ENCODE assay signal across 12 cellular contexts in the genomic region with DNA sequence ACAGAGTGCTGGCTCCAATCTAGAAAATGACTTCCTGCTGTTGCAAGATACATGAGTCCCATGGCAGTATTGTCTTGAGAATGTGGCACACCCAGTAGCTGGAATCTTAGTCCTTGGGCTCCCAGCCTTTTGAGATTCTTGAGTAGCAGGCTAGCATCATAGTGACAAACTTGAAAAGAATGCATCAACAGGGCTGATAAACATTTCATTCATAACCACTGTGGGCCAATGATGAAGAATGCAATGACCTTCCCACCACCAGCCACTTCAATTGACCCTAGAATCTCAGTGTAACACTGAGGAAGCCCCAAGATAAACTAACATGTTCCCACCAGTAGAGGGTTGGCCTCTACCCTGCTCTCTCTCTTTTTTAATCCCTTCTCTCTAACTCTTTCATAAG.
DNase-seq lines count a peak whose midpoint lies in the region; ATAC-seq and TF ChIP-seq lines count a peak whose summit lies in the region.
"Had no signal": no experiment of that assay in that cellular context is flagged by ENCODE, and none has a peak within 500 bp of the region (broad histone marks: within the 10 kb centered on the region; RNA-seq: fewer than 3 reads in every experiment).

No MANE protein-coding gene starts in this region.

- H3K4me3 ChIP-seq in mammary epithelial cell (replicated peaks in 1 of 3; ENCODE audit: insufficient read depth in 1 of 3, low read depth in 2 of 3, low read length in 3 of 3) = no peak overlapping the region

- no peaks in the 10 kb centered on the region for H3K9me3 ChIP-seq in mammary epithelial cell (replicated peaks; ENCODE audit: insufficient read depth, low read length)

- no peaks in the 10 kb centered on the region for H3K36me3 ChIP-seq in mammary epithelial cell (ENCODE audit: insufficient read depth, low read length)

- no peak overlapping the region for H3K4me2 ChIP-seq in mammary epithelial cell (ENCODE audit: insufficient read depth, low read depth, low read length)

- no peak overlapping the region for H3K27ac Mint-ChIP-seq in effector memory CD8-positive, alpha-beta T cell
- H3K27ac Mint-ChIP-seq: nephron progenitor cell had no signal

- TF ChIP-seq POLR2A in GM18505 (IDR thresholded peaks at IDR 0.05; ENCODE audit: borderline replicate concordance, extremely low read depth, insufficient read depth, insufficient read length) = no peak

- intact Hi-C loops in mammary epithelial cell (cut with micrococcal nuclease) = no loop called here

- H3K4me1 ChIP-seq in mammary epithelial cell (ENCODE audit: insufficient read depth, low read length) = peaks cover 3% of the 10 kb centered on the region

- CTCF ChIA-PET in mammary epithelial cell (lab: Charles Lee; ENCODE audit: low non-redundant PET) = no interaction called here

- no peaks in the 10 kb centered on the region for H3K79me2 ChIP-seq in mammary epithelial cell (ENCODE audit: insufficient read depth, low read length)

- dilution Hi-C loops in mammary epithelial cell (cut with HindIII; ENCODE audit: low sequenced_read_pairs) = no loop called here

- H4K20me1 ChIP-seq in mammary epithelial cell (ENCODE audit: insufficient read depth, low read length) = no peaks in the 10 kb centered on the region

- in situ Hi-C loops in mammary epithelial cell (cut with MboI; ENCODE audit: low sequenced_read_pairs in 2 of 2) = no loop called here

- H3K27me3 ChIP-seq in mammary epithelial cell (ENCODE audit: insufficient read depth, low read length) = no peaks in the 10 kb centered on the region

- DNase-seq in 8988T (peak; percentile 19), HPDE6-E6E7 (ENCODE audit: extremely low spot score) (peak; percentile 3), mammary epithelial cell (peak; percentile 7), kidney glomerular epithelial cell (lab: John Stamatoyannopoulos, UW) (peak; percentile 71), AML-193 (lab: John Stamatoyannopoulos, UW) (no peak)
- DNase-seq in effector memory CD8-positive, alpha-beta T cell = no peak
- DNase-seq: NCI-H146; nephron progenitor cell; stimulated activated CD4-positive, alpha-beta T cell treated with anti-CD3 and anti-CD28 coated beads, Interleukin-2, amount 100 ng/mL, for 24 hours had no signal

- H3K9ac ChIP-seq in mammary epithelial cell (ENCODE audit: insufficient read depth, low read length) = no peak overlapping the region

- no peak for ATAC-seq in GM18505 (IDR thresholded peaks at IDR 0.05; ENCODE audit: unreplicated experiment)
- ATAC-seq in HG02885 (IDR thresholded peaks at IDR 0.05; ENCODE audit: poor library complexity, unreplicated experiment) = no peak
- no peak for ATAC-seq in effector memory CD8-positive, alpha-beta T cell (replicated peaks)
- ATAC-seq: Panc1 had no signal

- no peaks in the 10 kb centered on the region for H3K36me3 Mint-ChIP-seq in effector memory CD8-positive, alpha-beta T cell (ENCODE audit: insufficient read depth)

- H3K27ac ChIP-seq in mammary epithelial cell (ENCODE audit: insufficient read depth, low read depth, low read length) = no peak overlapping the region

- H3K27me3 Mint-ChIP-seq in effector memory CD8-positive, alpha-beta T cell = no peaks in the 10 kb centered on the region

- BruUV-seq in mammary epithelial cell (replicated peaks; lab: Mats Ljungman, UMichigan) = no TSS peak

- TF ChIP-seq CTCF in mammary epithelial cell (conservative IDR thresholded peaks at IDR 0.05 in 1 of 2, IDR thresholded peaks at IDR 0.05 in 1 of 2; ENCODE audit: extremely low read depth in 1 of 2, insufficient read depth in 1 of 2, low read depth in 1 of 2, low read length in 2 of 2) = no peak

- no peak overlapping the region for H3K4me3 Mint-ChIP-seq in effector memory CD8-positive, alpha-beta T cell
- H3K4me3 Mint-ChIP-seq: nephron progenitor cell had no signal

- H3K4me1 Mint-ChIP-seq in effector memory CD8-positive, alpha-beta T cell (ENCODE audit: low read depth in 2 of 2) = no peaks in the 10 kb centered on the region
- H3K4me1 Mint-ChIP-seq: nephron progenitor cell had no signal

- no peak overlapping the region for H2AFZ ChIP-seq in mammary epithelial cell (ENCODE audit: low read depth, low read length)

- H3K9me3 Mint-ChIP-seq in effector memory CD8-positive, alpha-beta T cell = peaks cover under 1 to 7% of the 10 kb centered on the region in 2 donors
- H3K9me3 Mint-ChIP-seq: nephron progenitor cell had no signal

Comparison
In these comparisons a context has a peak if more than half of its experiments do, and no peak if none do; other contexts are left out.
1. DNase-seq: peak in 8988T (single experiment), HPDE6-E6E7 (single experiment), mammary epithelial cell (single experiment) and kidney glomerular epithelial cell (single experiment); none in AML-193 (0 of 2) and effector memory CD8-positive, alpha-beta T cell (0 of 3).